In the genomic region with DNA sequence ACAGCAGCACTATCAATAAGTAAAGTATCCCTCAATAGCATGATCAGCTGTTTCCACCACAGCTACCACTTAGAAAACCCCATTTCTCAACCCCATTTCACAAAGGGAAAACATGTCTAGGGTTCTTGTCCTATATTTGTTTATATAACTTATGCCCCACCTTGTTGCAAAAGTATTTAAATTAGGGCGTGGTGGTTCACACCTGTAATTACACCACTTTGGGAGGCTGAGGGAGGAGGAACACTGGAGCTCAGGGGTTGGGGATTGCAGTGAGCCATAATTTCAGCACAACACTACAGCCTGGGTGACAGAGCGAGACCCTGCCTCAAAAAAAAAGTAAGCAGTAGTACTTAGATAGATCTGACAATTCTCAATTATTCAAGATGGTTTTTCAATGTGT, we compare ENCODE assay signal across 16 cellular contexts. TPM values are rescaled to one million over a fixed set of nuclear protein-coding genes. Genes with fewer than 3 reads are reported as not detected.
DNase-seq lines count a peak whose midpoint lies in the region; ATAC-seq and TF ChIP-seq lines count a peak whose summit lies in the region.
"Had no signal": no experiment of that assay in that cellular context is flagged by ENCODE, and none has a peak within 500 bp of the region (broad histone marks: within the 10 kb centered on the region; RNA-seq: fewer than 3 reads in every experiment).

No MANE protein-coding gene starts in this region.

- H3K27me3 ChIP-seq in DND-41 (ENCODE audit: insufficient read depth, low read length, poor library complexity), result no peaks in the 10 kb centered on the region
- no peaks in the 10 kb centered on the region for H3K27me3 ChIP-seq in OCI-LY1 (ENCODE audit: insufficient read depth, low read length)
- H3K27me3 ChIP-seq in effector memory CD4-positive, alpha-beta T cell (replicated peaks; ENCODE audit: control insufficient read depth, insufficient read depth, low read length, poor library complexity, severe bottlenecking), result no peaks in the 10 kb centered on the region
- H3K27me3 ChIP-seq: Peyer's patch, stomach had no signal

- no peak overlapping the region for H3K4me3 ChIP-seq in DND-41 (ENCODE audit: low read depth in 1 of 2, low read length in 2 of 2)
- H3K4me3 ChIP-seq in OCI-LY1 (ENCODE audit: low read depth, low read length, poor library complexity, severe bottlenecking), result peak overlapping the region; percentile 25
- H3K4me3 ChIP-seq in effector memory CD4-positive, alpha-beta T cell (ENCODE audit: insufficient read depth, low read depth, low read length, poor library complexity, severe bottlenecking), result no peak overlapping the region
- H3K4me3 ChIP-seq: Peyer's patch, stomach had no signal

- H3K9me2 ChIP-seq in OCI-LY1 (ENCODE audit: low read depth, low read length), result no peaks in the 10 kb centered on the region

- H3K27me3 Mint-ChIP-seq in osteocyte (ENCODE audit: unreplicated experiment), result no peaks in the 10 kb centered on the region

- peaks cover 50% of the 10 kb centered on the region for H3K4me1 ChIP-seq in DND-41 (ENCODE audit: insufficient read depth, low read length)
- peaks cover 63% of the 10 kb centered on the region for H3K4me1 ChIP-seq in OCI-LY1 (ENCODE audit: insufficient read depth, low read length, severe bottlenecking)
- peaks cover 54% of the 10 kb centered on the region for H3K4me1 ChIP-seq in effector memory CD4-positive, alpha-beta T cell (ENCODE audit: control insufficient read depth, insufficient read depth, low read length, poor library complexity, severe bottlenecking)

- DNase-seq in DND-41, result no peak
- no peak for DNase-seq in effector memory CD4-positive, alpha-beta T cell
- no peak for DNase-seq in osteocyte (ENCODE audit: extremely low spot score, unreplicated experiment)
- no peak for DNase-seq in D341Med (ENCODE audit: low spot score)
- DNase-seq in NK-92 treated with Interleukin-12 subunit alpha and Interleukin-12 subunit beta, amount 100 ng/mL, for 24 hours (lab: John Stamatoyannopoulos, UW), result no peak
- DNase-seq: activated gamma-delta T cell treated with Interleukin-2 at 50 U/mL for 16 hours; DMS79; KG1; NCI-H2081 treated with DMSO at 0.1 percent for 48 hours; Peyer's patch; stimulated activated CD4-positive, alpha-beta T cell treated with anti-CD3 and anti-CD28 coated beads, Interleukin-2, amount 100 ng/mL, for 48 hours; stomach had no signal

- peak overlapping the region; percentile 4; the same call in 1 of the 2 replicates for H3K9ac ChIP-seq in DND-41 (ENCODE audit: low read depth, low read length)
- no peak overlapping the region; the same call in 1 of the 2 replicates for H3K9ac ChIP-seq in OCI-LY1 (ENCODE audit: low read length)
- H3K9ac ChIP-seq: parathyroid adenoma had no signal

- H3K9me3 Mint-ChIP-seq in osteocyte (ENCODE audit: unreplicated experiment), result no peaks in the 10 kb centered on the region

- peak overlapping the region; percentile 67 for H3K27ac Mint-ChIP-seq in osteocyte (ENCODE audit: unreplicated experiment)

- no peak overlapping the region for H2AFZ ChIP-seq in DND-41 (ENCODE audit: low read depth, low read length)
- H2AFZ ChIP-seq in OCI-LY1 (ENCODE audit: low read length), result no peak overlapping the region
- H2AFZ ChIP-seq: parathyroid adenoma had no signal

- TF ChIP-seq CTCF in DND-41 (IDR thresholded peaks at IDR 0.05; ENCODE audit: borderline replicate concordance, extremely low read depth, low read length, poor library complexity, severe bottlenecking) (no peak), OCI-LY1 (IDR thresholded peaks at IDR 0.05; ENCODE audit: low read length) (no peak), osteocyte (IDR thresholded peaks at IDR 0.05) (no peak)

- H3K27ac ChIP-seq in DND-41 (ENCODE audit: low read length), result no peak overlapping the region
- no peak overlapping the region for H3K27ac ChIP-seq in OCI-LY1 (ENCODE audit: low read depth, low read length, poor library complexity, severe bottlenecking)
- peak overlapping the region; percentile 30 for H3K27ac ChIP-seq in effector memory CD4-positive, alpha-beta T cell (ENCODE audit: insufficient read depth, low read length, poor library complexity, severe bottlenecking)
- H3K27ac ChIP-seq: parathyroid adenoma had no signal

- peaks cover 78% of the 10 kb centered on the region for H4K20me1 ChIP-seq in DND-41 (ENCODE audit: insufficient read depth, low read length)
- H4K20me1 ChIP-seq in OCI-LY1 (ENCODE audit: insufficient read depth, low read length), result no peaks in the 10 kb centered on the region

- H3F3A ChIP-seq in OCI-LY1 (ENCODE audit: insufficient read depth, low read length), result no peaks in the 10 kb centered on the region

- H3K4me2 ChIP-seq in DND-41 (ENCODE audit: insufficient read depth, low read length) (peak overlapping the region; percentile 75), OCI-LY1 (ENCODE audit: low read length) (peak overlapping the region; percentile 44; the same call in 1 of the 2 replicates)

- 0 out of 2 replicates have a peak, but pooled peaks cover 4% of the 10 kb centered on the region for H3K36me3 ChIP-seq in DND-41 (ENCODE audit: insufficient read depth, low read length)
- H3K36me3 ChIP-seq in OCI-LY1 (ENCODE audit: insufficient read depth, low read length), result no peaks in the 10 kb centered on the region; the same call in 1 of the 2 replicates
- H3K36me3 ChIP-seq in effector memory CD4-positive, alpha-beta T cell (ENCODE audit: control insufficient read depth, insufficient read depth, low read length), result no peaks in the 10 kb centered on the region
- H3K36me3 ChIP-seq: Peyer's patch, stomach had no signal

- no peak overlapping the region for H3K4me3 Mint-ChIP-seq in osteocyte (ENCODE audit: unreplicated experiment)

- no peak for ATAC-seq in DND-41 (ENCODE audit: insufficient read depth, low read depth)
- no peak for ATAC-seq in GM21423 (IDR thresholded peaks at IDR 0.05; ENCODE audit: unreplicated experiment)

- peaks cover 2% of the 10 kb centered on the region for H3K36me3 Mint-ChIP-seq in osteocyte (ENCODE audit: unreplicated experiment)

- H3K79me2 ChIP-seq in DND-41 (ENCODE audit: insufficient read depth, low read length), result peaks cover 92% of the 10 kb centered on the region
- peaks cover 85% of the 10 kb centered on the region for H3K79me2 ChIP-seq in OCI-LY1 (ENCODE audit: insufficient read depth, low read length)

- peaks cover 57% of the 10 kb centered on the region for H3K4me1 Mint-ChIP-seq in osteocyte (ENCODE audit: unreplicated experiment)

- H3K9me3 ChIP-seq in DND-41 (ENCODE audit: insufficient read depth, low read length, severe bottlenecking) (no peaks in the 10 kb centered on the region), OCI-LY1 (ENCODE audit: low read length) (no peaks in the 10 kb centered on the region)
- H3K9me3 ChIP-seq in effector memory CD4-positive, alpha-beta T cell (ENCODE audit: control insufficient read depth, low read length), result no peaks in the 10 kb centered on the region
- H3K9me3 ChIP-seq: Peyer's patch, stomach had no signal

RNA-seq across cellular contexts. Expression of a gene that starts 3.7 kb away (rescaled TPM):
- 36.5 and 38.9 TPM in 2 replicates for total RNA-seq in osteocyte

RNA-seq across cellular contexts. Expression of a gene that starts 3.8 kb away (rescaled TPM):
- 36.1 and 36.2 TPM in 2 replicates for total RNA-seq in osteocyte

RNA-seq across cellular contexts. Expression of a gene that starts 35.1 kb away (rescaled TPM):
- not detected in 2 replicates for total RNA-seq in osteocyte
- total RNA-seq: fibroblast of villous mesenchyme had no signal
